In genomic region chr2:237181844-237182243, GRCh38 we compare ENCODE assay signal across 13 cellular contexts.
DNase-seq lines count a peak whose midpoint lies in the region; FAIRE-seq and TF ChIP-seq lines count a peak whose summit lies in the region.
"Had no signal": no experiment of that assay in that cellular context is flagged by ENCODE, and none has a peak within 500 bp of the region (broad histone marks: within the 10 kb centered on the region; RNA-seq: fewer than 3 reads in every experiment).

No MANE protein-coding gene starts in this region.

- H3K36me3 Mint-ChIP-seq in activated naive CD4-positive, alpha-beta T cell treated with anti-CD3 and anti-CD28 coated beads, Interleukin-2, amount 10 ng/mL, durations not matched to agents 7 days and 5 days, result no peaks in the 10 kb centered on the region
- H3K36me3 Mint-ChIP-seq: stimulated activated memory B cell treated with anti-CD40 and anti-IgM and Interleukin-4, amounts not matched to agents 10 μg/mL and 1 μg/mL and 100 μg/mL, for 72 hours had no signal

- peak; percentile 77 for FAIRE-seq in RCC 7860 (lab: Jason Lieb, UNC)
- FAIRE-seq: islet of Langerhans, small intestine had no signal

- H3K4me1 Mint-ChIP-seq in activated naive CD4-positive, alpha-beta T cell treated with anti-CD3 and anti-CD28 coated beads, Interleukin-2, amount 10 ng/mL, durations not matched to agents 7 days and 5 days, result no peaks in the 10 kb centered on the region
- H3K4me1 Mint-ChIP-seq: stimulated activated memory B cell treated with anti-CD40 and anti-IgM and Interleukin-4, amounts not matched to agents 10 μg/mL and 1 μg/mL and 100 μg/mL, for 72 hours had no signal

- no peak overlapping the region for H2AFZ ChIP-seq in osteoblast (ENCODE audit: low read length)

- no peak overlapping the region for H3K4me3 ChIP-seq in AG04450 (ENCODE audit: low read depth, low read length)
- no peak overlapping the region for H3K4me3 ChIP-seq in fibroblast of mammary gland (ENCODE audit: control insufficient read depth, low read depth, low read length)
- no peak overlapping the region for H3K4me3 ChIP-seq in osteoblast (ENCODE audit: insufficient read depth, low read length)
- H3K4me3 ChIP-seq: BLaER1 treated with 17β-estradiol and CSF1 and Interleukin-3, amounts not matched to agents 10 nM and 100 nM; coronary artery had no signal

- H4K20me1 ChIP-seq in osteoblast (ENCODE audit: insufficient read depth, low read length), result no peaks in the 10 kb centered on the region
- H4K20me1 ChIP-seq: BLaER1 treated with 17β-estradiol and CSF1 and Interleukin-3, amounts not matched to agents 10 nM and 100 nM had no signal

- no peaks in the 10 kb centered on the region; the same call in 1 of the 2 replicates for H3K9me3 ChIP-seq in AG04450 (ENCODE audit: control insufficient read depth, insufficient read depth, low read length)
- no peaks in the 10 kb centered on the region for H3K9me3 ChIP-seq in osteoblast (ENCODE audit: low read depth, low read length)
- H3K9me3 ChIP-seq: BLaER1 treated with 17β-estradiol and CSF1 and Interleukin-3, amounts not matched to agents 10 nM and 100 nM had no signal

- no peaks in the 10 kb centered on the region for H3K36me3 ChIP-seq in osteoblast (ENCODE audit: insufficient read depth, low read length)
- H3K36me3 ChIP-seq: BLaER1 treated with 17β-estradiol and CSF1 and Interleukin-3, amounts not matched to agents 10 nM and 100 nM had no signal

- DNase-seq in AG04450 (ENCODE audit: low read depth, low spot score) (peak; percentile 94), RCC 7860 (ENCODE audit: low spot score) (peak; percentile 64), fibroblast of mammary gland (ENCODE audit: low read depth) (peak; percentile 100), osteoblast (ENCODE audit: insufficient read length, low spot score, missing footprints) (peak; percentile 71), NCI-H748 treated with DMSO at 0.1 percent for 48 hours (lab: John Stamatoyannopoulos, UW) (no peak), SIG-M5 treated with dmso at 0.1 percent for 504 hours (lab: John Stamatoyannopoulos, UW; ENCODE audit: unreplicated experiment) (no peak), nucleus accumbens (lab: John Stamatoyannopoulos, UW) (no peak)
- DNase-seq in activated naive CD4-positive, alpha-beta T cell treated with anti-CD3 and anti-CD28 coated beads, Interleukin-2, amount 10 ng/mL, durations not matched to agents 7 days and 5 days, result no peak
- DNase-seq: small intestine had no signal

- H3K4me2 ChIP-seq in osteoblast (ENCODE audit: insufficient read depth, low read length), result no peak overlapping the region

- H3K79me2 ChIP-seq in osteoblast (ENCODE audit: insufficient read depth, low read length), result no peaks in the 10 kb centered on the region

- H3K27me3 ChIP-seq in AG04450 (ENCODE audit: control insufficient read depth, insufficient read depth, low read length) (no peaks in the 10 kb centered on the region), osteoblast (ENCODE audit: insufficient read depth, low read length) (no peaks in the 10 kb centered on the region)
- H3K27me3 ChIP-seq: BLaER1 treated with 17β-estradiol and CSF1 and Interleukin-3, amounts not matched to agents 10 nM and 100 nM had no signal

- peak overlapping the region; percentile 99 for H3K27ac ChIP-seq in AG04450 (ENCODE audit: low read depth, low read length)
- peak overlapping the region; percentile 55 for H3K27ac ChIP-seq in osteoblast (ENCODE audit: low read depth, low read length)
- H3K27ac ChIP-seq: BLaER1 treated with 17β-estradiol and CSF1 and Interleukin-3, amounts not matched to agents 10 nM and 100 nM; coronary artery had no signal

- no peak for TF ChIP-seq CTCF in AG04450 (IDR thresholded peaks at IDR 0.05; ENCODE audit: low read depth, low read length)
- TF ChIP-seq CTCF in fibroblast of mammary gland (conservative IDR thresholded peaks at IDR 0.05; ENCODE audit: control insufficient read depth, insufficient read depth, low read depth, low read length), result no peak
- TF ChIP-seq CTCF in osteoblast (IDR thresholded peaks at IDR 0.05; ENCODE audit: extremely low read depth, low read depth, low read length), result no peak

- no peaks in the 10 kb centered on the region for H3K9me3 Mint-ChIP-seq in activated naive CD4-positive, alpha-beta T cell treated with anti-CD3 and anti-CD28 coated beads, Interleukin-2, amount 10 ng/mL, durations not matched to agents 7 days and 5 days
- H3K9me3 Mint-ChIP-seq: stimulated activated memory B cell treated with anti-CD40 and anti-IgM and Interleukin-4, amounts not matched to agents 10 μg/mL and 1 μg/mL and 100 μg/mL, for 72 hours had no signal

- no peak overlapping the region for H3K27ac Mint-ChIP-seq in activated naive CD4-positive, alpha-beta T cell treated with anti-CD3 and anti-CD28 coated beads, Interleukin-2, amount 10 ng/mL, durations not matched to agents 7 days and 5 days
- H3K27ac Mint-ChIP-seq: stimulated activated memory B cell treated with anti-CD40 and anti-IgM and Interleukin-4, amounts not matched to agents 10 μg/mL and 1 μg/mL and 100 μg/mL, for 72 hours had no signal

- H3K27me3 Mint-ChIP-seq in activated naive CD4-positive, alpha-beta T cell treated with anti-CD3 and anti-CD28 coated beads, Interleukin-2, amount 10 ng/mL, durations not matched to agents 7 days and 5 days, result peaks cover 28% of the 10 kb centered on the region

- POLR2A ChIA-PET in AG04450 (lab: Yijun Ruan, JAX), result interaction anchor here (1.0 to 2.1 kb wide), 6 partner anchors 10 to 232 kb away, joined by 3 to 15 read pairs (median 4); partner anchors contain the start of gene COL6A3

- CTCF ChIA-PET in AG04450 (lab: Charles Lee), result interaction anchor here (1.1 to 1.9 kb wide), 4 partner anchors 17 to 228 kb away, joined by 4 to 5 read pairs (median 4); no protein-coding TSS in a partner anchor
- CTCF ChIA-PET in activated naive CD4-positive, alpha-beta T cell treated with anti-CD3 and anti-CD28 coated beads, Interleukin-2, amount 10 ng/mL, durations not matched to agents 7 days and 5 days (lab: Charles Lee), result no interaction called here

- peaks cover 47% of the 10 kb centered on the region for H3K4me1 ChIP-seq in osteoblast (ENCODE audit: insufficient read depth, low read length)

- no peak overlapping the region for H3K4me3 Mint-ChIP-seq in activated naive CD4-positive, alpha-beta T cell treated with anti-CD3 and anti-CD28 coated beads, Interleukin-2, amount 10 ng/mL, durations not matched to agents 7 days and 5 days
- H3K4me3 Mint-ChIP-seq: stimulated activated memory B cell treated with anti-CD40 and anti-IgM and Interleukin-4, amounts not matched to agents 10 μg/mL and 1 μg/mL and 100 μg/mL, for 72 hours had no signal

Comparison
In these comparisons a context has a peak if more than half of its experiments do, and no peak if none do; other contexts are left out.
1. DNase-seq: peak in AG04450 (single experiment), RCC 7860 (single experiment), fibroblast of mammary gland (single experiment) and osteoblast (single experiment); none in NCI-H748 treated with DMSO at 0.1 percent for 48 hours (single experiment), SIG-M5 treated with dmso at 0.1 percent for 504 hours (single experiment), nucleus accumbens (0 of 56) and activated naive CD4-positive, alpha-beta T cell treated with anti-CD3 and anti-CD28 coated beads, Interleukin-2, amount 10 ng/mL, durations not matched to agents 7 days and 5 days (single experiment).